14 cellular contexts compared by ENCODE assay signal in the genomic region with DNA sequence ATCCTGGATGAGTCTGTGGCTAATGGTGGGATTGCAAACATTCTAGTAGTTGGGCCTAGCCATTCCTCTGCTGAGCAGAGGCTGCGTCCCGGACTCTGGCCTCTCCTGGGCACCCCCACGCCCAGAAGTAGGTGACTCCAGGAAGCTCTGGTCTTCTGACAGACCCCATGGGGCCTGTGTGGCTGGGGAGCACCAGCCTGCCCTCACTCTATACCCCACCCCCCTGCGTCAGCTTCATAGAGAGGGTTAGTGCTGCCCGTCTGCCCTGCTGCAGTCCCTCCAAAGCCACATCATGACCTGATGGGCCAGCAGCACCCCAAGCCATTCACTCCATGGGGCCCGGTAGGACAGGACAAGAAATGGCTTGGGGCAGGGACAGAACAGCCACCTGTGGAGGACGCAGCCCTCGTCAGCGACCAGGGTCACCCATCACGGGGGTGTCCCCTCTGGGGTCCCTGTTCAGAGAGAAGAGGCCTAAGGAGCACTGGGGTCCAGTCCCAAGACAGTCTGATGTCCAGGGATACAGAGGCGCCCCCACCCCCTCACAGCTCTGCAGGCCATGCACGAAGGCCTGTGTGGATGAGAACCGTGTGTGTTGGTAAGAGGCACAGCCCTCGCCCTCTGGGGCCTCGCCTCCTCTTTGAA.
A peak's percentile ranks its signal among the peaks of the same experiment; 100 is the strongest.
DNase-seq lines count a peak whose midpoint lies in the region; ATAC-seq lines count a peak whose summit lies in the region.
"Had no signal": no experiment of that assay in that cellular context is flagged by ENCODE, and none has a peak within 500 bp of the region (broad histone marks: within the 10 kb centered on the region; RNA-seq: fewer than 3 reads in every experiment).

No MANE protein-coding gene starts in this region.

- intact Hi-C loops in naive thymus-derived CD4-positive, alpha-beta T cell (cut with micrococcal nuclease) = no loop called here

- H3K27me3 Mint-ChIP-seq in naive thymus-derived CD4-positive, alpha-beta T cell = no peaks in the 10 kb centered on the region
- no peaks in the 10 kb centered on the region for H3K27me3 Mint-ChIP-seq in stimulated activated memory B cell treated with anti-CD40 and anti-IgM and Interleukin-4, amounts not matched to agents 10 μg/mL and 1 μg/mL and 100 μg/mL, for 72 hours
- no peaks in the 10 kb centered on the region for H3K27me3 Mint-ChIP-seq in activated CD8-positive, alpha-beta memory T cell treated with anti-CD3 and anti-CD28 coated beads, Interleukin-2, amount 10 ng/mL, durations not matched to agents 7 days and 5 days
- H3K27me3 Mint-ChIP-seq: CD4-positive, CD25-positive, alpha-beta regulatory T cell had no signal

- peak overlapping the region in 1 of 9 donors; percentile 32 for H3K27ac Mint-ChIP-seq in naive thymus-derived CD4-positive, alpha-beta T cell
- no peak overlapping the region for H3K27ac Mint-ChIP-seq in stimulated activated memory B cell treated with anti-CD40 and anti-IgM and Interleukin-4, amounts not matched to agents 10 μg/mL and 1 μg/mL and 100 μg/mL, for 72 hours
- H3K27ac Mint-ChIP-seq in activated CD8-positive, alpha-beta memory T cell treated with anti-CD3 and anti-CD28 coated beads, Interleukin-2, amount 10 ng/mL, durations not matched to agents 7 days and 5 days = no peak overlapping the region
- H3K27ac Mint-ChIP-seq: CD4-positive, CD25-positive, alpha-beta regulatory T cell had no signal

- peak overlapping the region in 8 of 11 experiments; percentile 7 to 66 (median 43); a peak in 12 of 22 replicates for H3K4me2 ChIP-seq in BLaER1 treated with 17β-estradiol and CSF1 and Interleukin-3, amounts not matched to agents 10 nM and 100 nM
- H3K4me2 ChIP-seq: A549 had no signal

- CTCF ChIA-PET in naive thymus-derived CD4-positive, alpha-beta T cell (lab: Charles Lee) = no interaction called here
- CTCF ChIA-PET in activated CD8-positive, alpha-beta memory T cell treated with anti-CD3 and anti-CD28 coated beads, Interleukin-2, amount 10 ng/mL, durations not matched to agents 7 days and 5 days (lab: Charles Lee) = no interaction called here

- peak; percentile 14 for ATAC-seq in naive thymus-derived CD4-positive, alpha-beta T cell
- ATAC-seq in stimulated activated memory B cell treated with anti-CD40 and anti-IgM and Interleukin-4, amounts not matched to agents 10 μg/mL and 1 μg/mL and 100 μg/mL, for 72 hours = peak; percentile 1
- ATAC-seq in activated CD8-positive, alpha-beta memory T cell treated with anti-CD3 and anti-CD28 coated beads, Interleukin-2, amount 10 ng/mL, durations not matched to agents 7 days and 5 days = no peak
- ATAC-seq: A549 had no signal

- H3K36me3 Mint-ChIP-seq in naive thymus-derived CD4-positive, alpha-beta T cell = peaks cover 0 to 26% (median 5%) of the 10 kb centered on the region in 5 donors
- H3K36me3 Mint-ChIP-seq in stimulated activated memory B cell treated with anti-CD40 and anti-IgM and Interleukin-4, amounts not matched to agents 10 μg/mL and 1 μg/mL and 100 μg/mL, for 72 hours = peaks cover 34% of the 10 kb centered on the region
- H3K36me3 Mint-ChIP-seq in activated CD8-positive, alpha-beta memory T cell treated with anti-CD3 and anti-CD28 coated beads, Interleukin-2, amount 10 ng/mL, durations not matched to agents 7 days and 5 days = no peaks in the 10 kb centered on the region

- H3K4me1 Mint-ChIP-seq in naive thymus-derived CD4-positive, alpha-beta T cell = peaks cover 0 to 10% (median 2%) of the 10 kb centered on the region in 7 donors
- H3K4me1 Mint-ChIP-seq in stimulated activated memory B cell treated with anti-CD40 and anti-IgM and Interleukin-4, amounts not matched to agents 10 μg/mL and 1 μg/mL and 100 μg/mL, for 72 hours = no peaks in the 10 kb centered on the region
- H3K4me1 Mint-ChIP-seq in activated CD8-positive, alpha-beta memory T cell treated with anti-CD3 and anti-CD28 coated beads, Interleukin-2, amount 10 ng/mL, durations not matched to agents 7 days and 5 days = peaks cover 7% of the 10 kb centered on the region

- peaks cover 0 to 39% (median 0%) of the 10 kb centered on the region in 11 experiments; a peak in 8 of 22 replicates for H4K20me1 ChIP-seq in BLaER1 treated with 17β-estradiol and CSF1 and Interleukin-3, amounts not matched to agents 10 nM and 100 nM

- H3K4me3 ChIP-seq in BLaER1 treated with 17β-estradiol and CSF1 and Interleukin-3, amounts not matched to agents 10 nM and 100 nM = no peak overlapping the region
- no peak overlapping the region for H3K4me3 ChIP-seq in H7 (ENCODE audit: insufficient read depth, low read depth, low read length)
- no peak overlapping the region for H3K4me3 ChIP-seq in naive thymus-derived CD4-positive, alpha-beta T cell (ENCODE audit: low read length)
- H3K4me3 ChIP-seq: A549 had no signal

- no peaks in the 10 kb centered on the region for H3K9me3 ChIP-seq in BLaER1 treated with 17β-estradiol and CSF1 and Interleukin-3, amounts not matched to agents 10 nM and 100 nM (replicated peaks in 1 of 11)
- no peaks in the 10 kb centered on the region for H3K9me3 ChIP-seq in naive thymus-derived CD4-positive, alpha-beta T cell (ENCODE audit: control insufficient read depth in 2 of 3, low read length in 3 of 3)
- H3K9me3 ChIP-seq: A549, BE2C had no signal

- no peak overlapping the region for H3K9ac ChIP-seq in BLaER1 treated with 17β-estradiol and CSF1 and Interleukin-3, amounts not matched to agents 10 nM and 100 nM

- H3K9me3 Mint-ChIP-seq in naive thymus-derived CD4-positive, alpha-beta T cell = peaks cover 0 to 2% (median 0%) of the 10 kb centered on the region in 11 donors
- H3K9me3 Mint-ChIP-seq in stimulated activated memory B cell treated with anti-CD40 and anti-IgM and Interleukin-4, amounts not matched to agents 10 μg/mL and 1 μg/mL and 100 μg/mL, for 72 hours = no peaks in the 10 kb centered on the region
- H3K9me3 Mint-ChIP-seq in activated CD8-positive, alpha-beta memory T cell treated with anti-CD3 and anti-CD28 coated beads, Interleukin-2, amount 10 ng/mL, durations not matched to agents 7 days and 5 days (ENCODE audit: low read depth) = no peaks in the 10 kb centered on the region
- H3K9me3 Mint-ChIP-seq: CD4-positive, CD25-positive, alpha-beta regulatory T cell had no signal

- peaks cover 16 to 47% (median 39%) of the 10 kb centered on the region in 10 experiments for H3K4me1 ChIP-seq in BLaER1 treated with 17β-estradiol and CSF1 and Interleukin-3, amounts not matched to agents 10 nM and 100 nM
- H3K4me1 ChIP-seq in naive thymus-derived CD4-positive, alpha-beta T cell (ENCODE audit: control insufficient read depth in 2 of 2, insufficient read depth in 2 of 2, low read length in 2 of 2) = no peaks in the 10 kb centered on the region
- H3K4me1 ChIP-seq: A549 had no signal

- no peak overlapping the region for H3K4me3 Mint-ChIP-seq in naive thymus-derived CD4-positive, alpha-beta T cell
- no peak overlapping the region for H3K4me3 Mint-ChIP-seq in stimulated activated memory B cell treated with anti-CD40 and anti-IgM and Interleukin-4, amounts not matched to agents 10 μg/mL and 1 μg/mL and 100 μg/mL, for 72 hours
- no peak overlapping the region for H3K4me3 Mint-ChIP-seq in activated CD8-positive, alpha-beta memory T cell treated with anti-CD3 and anti-CD28 coated beads, Interleukin-2, amount 10 ng/mL, durations not matched to agents 7 days and 5 days

- H3K27me3 ChIP-seq in BLaER1 treated with 17β-estradiol and CSF1 and Interleukin-3, amounts not matched to agents 10 nM and 100 nM = peaks cover 0 to 4% (median 0%) of the 10 kb centered on the region in 11 experiments; a peak in 2 of 22 replicates
- H3K27me3 ChIP-seq in H7 (ENCODE audit: control insufficient read depth, insufficient read depth, low read length) = no peaks in the 10 kb centered on the region
- H3K27me3 ChIP-seq in naive thymus-derived CD4-positive, alpha-beta T cell (ENCODE audit: control insufficient read depth in 2 of 2, insufficient read depth in 2 of 2, low read length in 2 of 2) = no peaks in the 10 kb centered on the region
- H3K27me3 ChIP-seq: BE2C had no signal

- no peak overlapping the region for H3K27ac ChIP-seq in BLaER1 treated with 17β-estradiol and CSF1 and Interleukin-3, amounts not matched to agents 10 nM and 100 nM
- no peak overlapping the region for H3K27ac ChIP-seq in naive thymus-derived CD4-positive, alpha-beta T cell (ENCODE audit: low read depth, low read length)
- H3K27ac ChIP-seq: A549 had no signal

- POLR2A ChIA-PET in naive thymus-derived CD4-positive, alpha-beta T cell (lab: Charles Lee) = no interaction called here

- H3K36me3 ChIP-seq in BLaER1 treated with 17β-estradiol and CSF1 and Interleukin-3, amounts not matched to agents 10 nM and 100 nM = no peaks in the 10 kb centered on the region; a peak in 1 of 22 replicates
- H3K36me3 ChIP-seq in H7 (replicated peaks; ENCODE audit: control insufficient read depth, insufficient read depth, low read length) = no peaks in the 10 kb centered on the region
- H3K36me3 ChIP-seq in naive thymus-derived CD4-positive, alpha-beta T cell (ENCODE audit: control insufficient read depth in 2 of 3, insufficient read depth in 3 of 3, low read length in 3 of 3) = peaks cover 0 to 18% (median 0%) of the 10 kb centered on the region in 3 experiments
- H3K36me3 ChIP-seq: BE2C had no signal

- DNase-seq in H7 (peak; percentile 38), SKM-1 treated with dmso at 0.1 percent for 144 hours (lab: John Stamatoyannopoulos, UW; ENCODE audit: unreplicated experiment) (no peak), SK-N-DZ (ENCODE audit: low spot score) (no peak)
- no peak for DNase-seq in naive thymus-derived CD4-positive, alpha-beta T cell
- no peak for DNase-seq in activated naive CD4-positive, alpha-beta T cell treated with anti-CD3 and anti-CD28 coated beads, Interleukin-2, amount 50 U/mL, for 16 hours
- no peak for DNase-seq in activated CD8-positive, alpha-beta memory T cell treated with anti-CD3 and anti-CD28 coated beads, Interleukin-2, amount 10 ng/mL, durations not matched to agents 7 days and 5 days
- DNase-seq: BE2C; Calu3; CD4-positive, CD25-positive, alpha-beta regulatory T cell; DMS 273 treated with DMSO at 0.1 percent for 48 hours; HCEC 1CT had no signal
